19 cellular contexts compared by ENCODE assay signal in the genomic region with DNA sequence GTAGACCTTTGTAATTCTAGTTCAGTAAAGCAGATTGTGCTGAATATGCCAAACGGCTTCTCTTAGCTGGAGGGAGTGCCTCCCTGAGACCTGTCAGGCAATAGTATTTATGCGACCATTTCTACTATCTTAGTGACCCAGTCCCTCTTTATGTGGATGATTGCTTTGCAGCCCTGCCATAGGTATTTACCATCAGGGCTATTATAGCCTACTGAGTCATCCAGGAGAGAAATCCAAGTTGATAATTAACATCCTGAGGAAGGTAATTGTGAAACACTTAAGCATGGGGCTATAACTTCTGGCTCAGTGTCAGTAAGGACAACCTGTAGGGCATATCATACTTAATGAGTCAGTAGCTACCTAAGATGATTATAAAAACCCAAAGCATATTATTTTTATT.
DNase-seq lines count a peak whose midpoint lies in the region; ATAC-seq and TF ChIP-seq lines count a peak whose summit lies in the region.
"Had no signal": no experiment of that assay in that cellular context is flagged by ENCODE, and none has a peak within 500 bp of the region (broad histone marks: within the 10 kb centered on the region; RNA-seq: fewer than 3 reads in every experiment).

No MANE protein-coding gene starts in this region.

- no peaks in the 10 kb centered on the region for H3K4me1 Mint-ChIP-seq in MCF 10A (ENCODE audit: insufficient read depth, unreplicated experiment)
- H3K4me1 Mint-ChIP-seq: immature natural killer cell had no signal

- H3K36me3 ChIP-seq in breast epithelium: no peaks in the 10 kb centered on the region
- H3K36me3 ChIP-seq in mammary epithelial cell (ENCODE audit: insufficient read depth, low read length): no peaks in the 10 kb centered on the region
- H3K36me3 ChIP-seq: gastroesophageal sphincter had no signal

- H3K27me3 Mint-ChIP-seq in MCF 10A (ENCODE audit: insufficient read depth, unreplicated experiment): peaks cover 86% of the 10 kb centered on the region
- H3K27me3 Mint-ChIP-seq: progenitor cell of endocrine pancreas had no signal

- POLR2A ChIA-PET in MCF 10A (lab: Yijun Ruan, JAX): interaction anchor here (0.6 to 1.7 kb wide), 10 partner anchors 13 to 1773 kb away, joined by 3 to 6 read pairs (median 3); no protein-coding TSS in a partner anchor

- no peaks in the 10 kb centered on the region for H3K9me3 Mint-ChIP-seq in MCF 10A (ENCODE audit: unreplicated experiment)
- H3K9me3 Mint-ChIP-seq: CD8-positive, alpha-beta T cell; immature natural killer cell had no signal

- in situ Hi-C loops in mammary epithelial cell (cut with MboI; ENCODE audit: low sequenced_read_pairs in 2 of 2): loop anchor here (10.0 to 25.0 kb wide), 2 partner anchors 207 to 1765 kb away; no protein-coding TSS in a partner anchor

- intact Hi-C loops in MCF 10A (cut with micrococcal nuclease) (loop anchor here (10.0 kb wide), 1 partner anchor 1997 kb away; no protein-coding TSS in a partner anchor), breast epithelium (cut with DNase I; ENCODE audit: low total_unique reads) (no loop called here), mammary epithelial cell (cut with micrococcal nuclease) (loop anchor here (10.0 kb wide), 2 partner anchors 693 to 867 kb away; no protein-coding TSS in a partner anchor)

- H3K27ac Mint-ChIP-seq in MCF 10A (ENCODE audit: low read depth, unreplicated experiment): no peak overlapping the region
- H3K27ac Mint-ChIP-seq: CD8-positive, alpha-beta T cell; immature natural killer cell; progenitor cell of endocrine pancreas had no signal

- H3K4me3 ChIP-seq in breast epithelium (no peak overlapping the region), mammary epithelial cell (replicated peaks in 1 of 3; ENCODE audit: insufficient read depth in 1 of 3, low read depth in 2 of 3, low read length in 3 of 3) (no peak overlapping the region)
- H3K4me3 ChIP-seq: gastroesophageal sphincter had no signal

- H3K9ac ChIP-seq in mammary epithelial cell (ENCODE audit: insufficient read depth, low read length): no peak overlapping the region

- WGBS in mammary epithelial cell (ENCODE audit: low coverage, missing lambda C conversion rate): 0% methylated on average over 2 of the region's 2 CpGs

- no peak for ATAC-seq in GM19328 (IDR thresholded peaks at IDR 0.05; ENCODE audit: unreplicated experiment)
- ATAC-seq in HG02852 (IDR thresholded peaks at IDR 0.05; ENCODE audit: unreplicated experiment): no peak
- ATAC-seq: CD8-positive, alpha-beta T cell; gastroesophageal sphincter had no signal

- no peak overlapping the region for H2AFZ ChIP-seq in mammary epithelial cell (ENCODE audit: low read depth, low read length)

- H3K4me3 Mint-ChIP-seq in MCF 10A (ENCODE audit: unreplicated experiment): no peak overlapping the region
- H3K4me3 Mint-ChIP-seq: CD8-positive, alpha-beta T cell; immature natural killer cell had no signal

- H3K4me1 ChIP-seq in breast epithelium: no peaks in the 10 kb centered on the region
- peaks cover 11% of the 10 kb centered on the region for H3K4me1 ChIP-seq in mammary epithelial cell (ENCODE audit: insufficient read depth, low read length)
- H3K4me1 ChIP-seq: gastroesophageal sphincter had no signal

- TF ChIP-seq POLR2A in breast epithelium (IDR thresholded peaks at IDR 0.05): no peak

- CTCF ChIA-PET in MCF 10A (lab: Yijun Ruan, JAX) (interaction anchor here (0.6 to 2.5 kb wide), 2 partner anchors 190 to 203 kb away, joined by 3 to 17 read pairs; no protein-coding TSS in a partner anchor), mammary epithelial cell (lab: Charles Lee; ENCODE audit: low non-redundant PET) (no interaction called here)

- no peak overlapping the region for H3K4me2 ChIP-seq in mammary epithelial cell (ENCODE audit: insufficient read depth, low read depth, low read length)

- no peaks in the 10 kb centered on the region for H3K36me3 Mint-ChIP-seq in MCF 10A (ENCODE audit: insufficient read depth, unreplicated experiment)
- H3K36me3 Mint-ChIP-seq: CD8-positive, alpha-beta T cell; immature natural killer cell had no signal

- H3K27me3 ChIP-seq in breast epithelium (peaks cover 0 to 36% of the 10 kb centered on the region in 2 donors), mammary epithelial cell (ENCODE audit: insufficient read depth, low read length) (peaks cover 2% of the 10 kb centered on the region)
- H3K27me3 ChIP-seq: gastroesophageal sphincter had no signal

- no peak for TF ChIP-seq CTCF in MCF 10A (IDR thresholded peaks at IDR 0.05; ENCODE audit: unreplicated experiment)
- no peak for TF ChIP-seq CTCF in breast epithelium (IDR thresholded peaks at IDR 0.05)
- no peak for TF ChIP-seq CTCF in mammary epithelial cell (conservative IDR thresholded peaks at IDR 0.05 in 1 of 2, IDR thresholded peaks at IDR 0.05 in 1 of 2; ENCODE audit: extremely low read depth in 1 of 2, insufficient read depth in 1 of 2, low read depth in 1 of 2, low read length in 2 of 2)

- H3K27ac ChIP-seq in breast epithelium (no peak overlapping the region), mammary epithelial cell (ENCODE audit: insufficient read depth, low read depth, low read length) (no peak overlapping the region)
- H3K27ac ChIP-seq: gastroesophageal sphincter had no signal

- no peaks in the 10 kb centered on the region for H4K20me1 ChIP-seq in mammary epithelial cell (ENCODE audit: insufficient read depth, low read length)

- dilution Hi-C loops in mammary epithelial cell (cut with HindIII; ENCODE audit: low sequenced_read_pairs): no loop called here

- BruUV-seq in MCF 10A (replicated peaks; lab: Mats Ljungman, UMichigan) (no TSS peak), mammary epithelial cell (replicated peaks; lab: Mats Ljungman, UMichigan) (no TSS peak)

- DNase-seq in MCF 10A (ENCODE audit: unreplicated experiment): peak; percentile 74
- DNase-seq in breast epithelium (ENCODE audit: low spot score in 2 of 2): no peak
- peak; percentile 57 for DNase-seq in mammary epithelial cell
- DNase-seq in left kidney (ENCODE audit: low read depth, low spot score): peak; percentile 19
- no peak for DNase-seq in DMS 273 treated with DMSO at 0.1 percent for 48 hours (lab: John Stamatoyannopoulos, UW)
- no peak for DNase-seq in stimulated activated CD4-positive, alpha-beta T cell treated with anti-CD3 and anti-CD28 coated beads, Interleukin-4, amount 100 ng/mL, for 24 hours
- DNase-seq: activated CD4-positive, CD25-positive, alpha-beta regulatory T cell treated with anti-CD3 and anti-CD28 coated beads, Interleukin-2, amount 50 U/mL, for 72 hours; activated naive CD4-positive, alpha-beta T cell treated with anti-CD3 and anti-CD28 coated beads, Interleukin-2, amount 50 U/mL, for 16 hours; CD8-positive, alpha-beta T cell; GF-D8; immature natural killer cell; NCI-H2029; RPMI8226; stimulated activated CD4-positive, alpha-beta T cell treated with anti-CD3 and anti-CD28 coated beads, Interleukin-15, amount 100 ng/mL, for 24 hours; T-helper 2 cell had no signal

- H3K9me3 ChIP-seq in breast epithelium (no peaks in the 10 kb centered on the region), mammary epithelial cell (replicated peaks; ENCODE audit: insufficient read depth, low read length) (no peaks in the 10 kb centered on the region)
- H3K9me3 ChIP-seq: gastroesophageal sphincter had no signal

- no peaks in the 10 kb centered on the region for H3K79me2 ChIP-seq in mammary epithelial cell (ENCODE audit: insufficient read depth, low read length)

Comparison
In these comparisons a context has a peak if more than half of its experiments do, and no peak if none do; other contexts are left out.
1. DNase-seq: peak in MCF 10A (single experiment), mammary epithelial cell (single experiment) and left kidney (single experiment); none in breast epithelium (0 of 2), DMS 273 treated with DMSO at 0.1 percent for 48 hours (single experiment) and stimulated activated CD4-positive, alpha-beta T cell treated with anti-CD3 and anti-CD28 coated beads, Interleukin-4, amount 100 ng/mL, for 24 hours (single experiment).